In genomic region chr9:31820426-31820825, GRCh38 we compare ENCODE assay signal across 2 cellular contexts.
TF ChIP-seq lines count a peak whose summit lies in the region.

No MANE protein-coding gene starts in this region.

TF ChIP-seq in HepG2, 621 proteins besides CTCF, POLR2A, EP300 and RAD21 (continues in another document):
- TF ChIP-seq MLXIP (CRISPR knock-in tag; IDR thresholded peaks at IDR 0.05; ENCODE audit: borderline replicate concordance) (no peak), ZNF616 (CRISPR knock-in tag; IDR thresholded peaks at IDR 0.05; ENCODE audit: low read depth) (no peak), ZSCAN30 (CRISPR knock-in tag; IDR thresholded peaks at IDR 0.05) (no peak), AFF4 (CRISPR knock-in tag; IDR thresholded peaks at IDR 0.05) (no peak), ELF3 (CRISPR knock-in tag; IDR thresholded peaks at IDR 0.05) (no peak), ZNF672 (CRISPR knock-in tag; IDR thresholded peaks at IDR 0.05) (no peak), ARNTL (CRISPR knock-in tag; IDR thresholded peaks at IDR 0.05) (no peak), ZNF549 (CRISPR knock-in tag; IDR thresholded peaks at IDR 0.05) (no peak), TEF (CRISPR knock-in tag; IDR thresholded peaks at IDR 0.05) (no peak), HES4 (CRISPR knock-in tag; IDR thresholded peaks at IDR 0.05; ENCODE audit: borderline replicate concordance) (no peak), CC2D1A (CRISPR knock-in tag; IDR thresholded peaks at IDR 0.05) (no peak)
- TF ChIP-seq, protein P1, sequence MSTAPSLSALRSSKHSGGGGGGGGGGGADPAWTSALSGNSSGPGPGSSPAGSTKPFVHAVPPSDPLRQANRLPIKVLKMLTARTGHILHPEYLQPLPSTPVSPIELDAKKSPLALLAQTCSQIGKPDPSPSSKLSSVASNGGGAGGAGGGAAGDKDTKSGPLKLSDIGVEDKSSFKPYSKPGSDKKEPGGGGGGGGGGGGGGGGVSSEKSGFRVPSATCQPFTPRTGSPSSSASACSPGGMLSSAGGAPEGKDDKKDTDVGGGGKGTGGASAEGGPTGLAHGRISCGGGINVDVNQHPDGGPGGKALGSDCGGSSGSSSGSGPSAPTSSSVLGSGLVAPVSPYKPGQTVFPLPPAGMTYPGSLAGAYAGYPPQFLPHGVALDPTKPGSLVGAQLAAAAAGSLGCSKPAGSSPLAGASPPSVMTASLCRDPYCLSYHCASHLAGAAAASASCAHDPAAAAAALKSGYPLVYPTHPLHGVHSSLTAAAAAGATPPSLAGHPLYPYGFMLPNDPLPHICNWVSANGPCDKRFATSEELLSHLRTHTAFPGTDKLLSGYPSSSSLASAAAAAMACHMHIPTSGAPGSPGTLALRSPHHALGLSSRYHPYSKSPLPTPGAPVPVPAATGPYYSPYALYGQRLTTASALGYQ (CRISPR knock-in tag; IDR thresholded peaks at IDR 0.05) = no peak
- TF ChIP-seq, protein P2, sequence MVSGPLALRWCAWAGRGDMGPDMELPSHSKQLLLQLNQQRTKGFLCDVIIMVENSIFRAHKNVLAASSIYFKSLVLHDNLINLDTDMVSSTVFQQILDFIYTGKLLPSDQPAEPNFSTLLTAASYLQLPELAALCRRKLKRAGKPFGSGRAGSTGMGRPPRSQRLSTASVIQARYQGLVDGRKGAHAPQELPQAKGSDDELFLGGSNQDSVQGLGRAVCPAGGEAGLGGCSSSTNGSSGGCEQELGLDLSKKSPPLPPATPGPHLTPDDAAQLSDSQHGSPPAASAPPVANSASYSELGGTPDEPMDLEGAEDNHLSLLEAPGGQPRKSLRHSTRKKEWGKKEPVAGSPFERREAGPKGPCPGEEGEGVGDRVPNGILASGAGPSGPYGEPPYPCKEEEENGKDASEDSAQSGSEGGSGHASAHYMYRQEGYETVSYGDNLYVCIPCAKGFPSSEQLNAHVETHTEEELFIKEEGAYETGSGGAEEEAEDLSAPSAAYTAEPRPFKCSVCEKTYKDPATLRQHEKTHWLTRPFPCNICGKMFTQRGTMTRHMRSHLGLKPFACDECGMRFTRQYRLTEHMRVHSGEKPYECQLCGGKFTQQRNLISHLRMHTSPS (CRISPR knock-in tag; IDR thresholded peaks at IDR 0.05; ENCODE audit: low read depth) = no peak

TF ChIP-seq in WTC11, 78 proteins besides CTCF, POLR2A, EP300 and RAD21 (continued from another document):
- TF ChIP-seq, protein P3, sequence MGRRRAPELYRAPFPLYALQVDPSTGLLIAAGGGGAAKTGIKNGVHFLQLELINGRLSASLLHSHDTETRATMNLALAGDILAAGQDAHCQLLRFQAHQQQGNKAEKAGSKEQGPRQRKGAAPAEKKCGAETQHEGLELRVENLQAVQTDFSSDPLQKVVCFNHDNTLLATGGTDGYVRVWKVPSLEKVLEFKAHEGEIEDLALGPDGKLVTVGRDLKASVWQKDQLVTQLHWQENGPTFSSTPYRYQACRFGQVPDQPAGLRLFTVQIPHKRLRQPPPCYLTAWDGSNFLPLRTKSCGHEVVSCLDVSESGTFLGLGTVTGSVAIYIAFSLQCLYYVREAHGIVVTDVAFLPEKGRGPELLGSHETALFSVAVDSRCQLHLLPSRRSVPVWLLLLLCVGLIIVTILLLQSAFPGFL (CRISPR knock-in tag; IDR thresholded peaks at IDR 0.05; ENCODE audit: borderline replicate concordance) = no peak
- TF ChIP-seq CBFB (CRISPR knock-in tag; IDR thresholded peaks at IDR 0.05; ENCODE audit: low read depth) = no peak
- TF ChIP-seq PRRX2 (CRISPR knock-in tag; IDR thresholded peaks at IDR 0.05) = no peak
- TF ChIP-seq, protein P4, sequence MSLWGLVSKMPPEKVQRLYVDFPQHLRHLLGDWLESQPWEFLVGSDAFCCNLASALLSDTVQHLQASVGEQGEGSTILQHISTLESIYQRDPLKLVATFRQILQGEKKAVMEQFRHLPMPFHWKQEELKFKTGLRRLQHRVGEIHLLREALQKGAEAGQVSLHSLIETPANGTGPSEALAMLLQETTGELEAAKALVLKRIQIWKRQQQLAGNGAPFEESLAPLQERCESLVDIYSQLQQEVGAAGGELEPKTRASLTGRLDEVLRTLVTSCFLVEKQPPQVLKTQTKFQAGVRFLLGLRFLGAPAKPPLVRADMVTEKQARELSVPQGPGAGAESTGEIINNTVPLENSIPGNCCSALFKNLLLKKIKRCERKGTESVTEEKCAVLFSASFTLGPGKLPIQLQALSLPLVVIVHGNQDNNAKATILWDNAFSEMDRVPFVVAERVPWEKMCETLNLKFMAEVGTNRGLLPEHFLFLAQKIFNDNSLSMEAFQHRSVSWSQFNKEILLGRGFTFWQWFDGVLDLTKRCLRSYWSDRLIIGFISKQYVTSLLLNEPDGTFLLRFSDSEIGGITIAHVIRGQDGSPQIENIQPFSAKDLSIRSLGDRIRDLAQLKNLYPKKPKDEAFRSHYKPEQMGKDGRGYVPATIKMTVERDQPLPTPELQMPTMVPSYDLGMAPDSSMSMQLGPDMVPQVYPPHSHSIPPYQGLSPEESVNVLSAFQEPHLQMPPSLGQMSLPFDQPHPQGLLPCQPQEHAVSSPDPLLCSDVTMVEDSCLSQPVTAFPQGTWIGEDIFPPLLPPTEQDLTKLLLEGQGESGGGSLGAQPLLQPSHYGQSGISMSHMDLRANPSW (CRISPR knock-in tag; conservative IDR thresholded peaks at IDR 0.05; ENCODE audit: low read depth) = no peak
- no peak for TF ChIP-seq RELA (CRISPR knock-in tag; IDR thresholded peaks at IDR 0.05; ENCODE audit: borderline replicate concordance)
